ENCODE assay signal across 21 cellular contexts in the genomic region with DNA sequence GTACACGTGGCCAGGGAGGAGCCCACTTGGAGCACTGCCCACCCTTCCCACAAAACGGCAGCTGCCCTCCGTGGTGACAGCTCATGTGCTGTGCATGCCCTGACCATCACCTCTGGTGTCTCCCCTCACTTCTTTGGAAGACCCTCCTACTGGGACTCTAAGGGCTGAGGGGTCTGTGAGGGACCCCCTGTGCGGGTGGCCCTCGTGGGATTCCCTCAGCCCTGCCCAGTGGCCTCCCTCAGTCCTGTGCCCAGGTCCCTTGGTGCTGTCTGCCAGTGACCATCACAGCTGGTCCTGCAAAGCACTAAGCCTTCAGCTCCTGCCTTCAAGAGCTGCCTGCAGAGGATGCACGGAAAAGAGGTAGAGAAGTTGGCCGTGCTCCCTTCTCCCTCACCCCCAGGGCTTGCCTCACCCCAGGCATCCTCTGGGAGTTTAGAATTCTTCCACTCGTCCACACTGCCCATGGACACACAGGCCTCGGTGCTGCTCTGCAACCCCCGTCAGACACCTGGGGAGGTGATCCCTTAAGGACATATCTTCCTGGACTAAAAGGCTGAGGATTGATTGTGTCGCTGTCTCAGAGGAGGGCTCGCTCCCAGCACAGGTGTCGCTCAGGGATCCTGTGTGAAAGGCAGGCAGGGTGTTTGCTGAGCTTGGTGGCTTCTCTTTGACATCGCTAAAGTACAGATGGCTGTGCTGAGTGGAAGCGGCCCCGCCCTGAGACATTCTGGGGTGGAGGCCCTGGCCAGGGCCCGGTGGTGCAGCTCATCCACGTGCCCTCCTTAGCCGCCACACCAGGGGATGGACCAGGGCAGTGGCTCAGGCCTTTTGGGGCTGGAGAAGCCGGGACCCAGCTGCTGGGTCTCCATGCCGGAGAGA.
DNase-seq lines count a peak whose midpoint lies in the region; ATAC-seq, FAIRE-seq and TF ChIP-seq lines count a peak whose summit lies in the region.
"Had no signal": no experiment of that assay in that cellular context is flagged by ENCODE, and none has a peak within 500 bp of the region (broad histone marks: within the 10 kb centered on the region; RNA-seq: fewer than 3 reads in every experiment).

No MANE protein-coding gene starts in this region.

- TF ChIP-seq EP300 in sigmoid colon (IDR thresholded peaks at IDR 0.05) = no peak

- TF ChIP-seq POLR2A in Peyer's patch (IDR thresholded peaks at IDR 0.05) = no peak
- TF ChIP-seq POLR2A in sigmoid colon (IDR thresholded peaks at IDR 0.05) = no peak

- H3K27me3 ChIP-seq in Peyer's patch = no peaks in the 10 kb centered on the region
- no peaks in the 10 kb centered on the region for H3K27me3 ChIP-seq in sigmoid colon
- H3K27me3 ChIP-seq: BLaER1, MG63 had no signal

- intact Hi-C loops in Right ventricle myocardium inferior (cut with DNase I) = no loop called here
- intact Hi-C loops in left cardiac atrium (cut with DNase I) = no loop called here
- intact Hi-C loops in kidney (cut with DNase I) = no loop called here
- intact Hi-C loops in sigmoid colon (cut with DNase I) = no loop called here

- no peak for TF ChIP-seq CTCF in Peyer's patch (IDR thresholded peaks at IDR 0.05)
- TF ChIP-seq CTCF in kidney (IDR thresholded peaks at IDR 0.05; ENCODE audit: borderline replicate concordance, extremely low read depth, insufficient read depth) = no peak
- TF ChIP-seq CTCF in sigmoid colon (IDR thresholded peaks at IDR 0.05) = no peak

- H3K4me3 ChIP-seq in Peyer's patch = no peak overlapping the region
- no peak overlapping the region for H3K4me3 ChIP-seq in kidney (ENCODE audit: low read length in 2 of 2)
- no peak overlapping the region for H3K4me3 ChIP-seq in sigmoid colon
- H3K4me3 ChIP-seq: BLaER1, GM23248, MG63 had no signal

- H3K36me3 ChIP-seq in Peyer's patch = no peaks in the 10 kb centered on the region
- H3K36me3 ChIP-seq in kidney (ENCODE audit: control insufficient read depth in 1 of 2, insufficient read depth in 2 of 2, low read length in 2 of 2) = no peaks in the 10 kb centered on the region
- no peaks in the 10 kb centered on the region for H3K36me3 ChIP-seq in sigmoid colon
- H3K36me3 ChIP-seq: MG63 had no signal

- 80 to 82% methylated on average over 21 of the region's 21 CpGs for WGBS in sigmoid colon, 2 donors

- H3K4me1 ChIP-seq in Peyer's patch (peaks cover 0 to 20% (median 0%) of the 10 kb centered on the region in 4 donors), kidney (ENCODE audit: control insufficient read depth in 1 of 2, insufficient read depth in 1 of 2, low read depth in 1 of 2, low read length in 2 of 2) (peaks cover 0 to 6% of the 10 kb centered on the region in 2 donors), sigmoid colon (no peaks in the 10 kb centered on the region)

- no peak for FAIRE-seq in kidney (lab: Jason Lieb, UNC)
- FAIRE-seq: A204.1 had no signal

- H3K9me3 ChIP-seq in Peyer's patch (no peaks in the 10 kb centered on the region), kidney (ENCODE audit: control insufficient read depth in 1 of 2, low read length in 2 of 2) (no peaks in the 10 kb centered on the region), sigmoid colon (no peaks in the 10 kb centered on the region)
- H3K9me3 ChIP-seq: MG63, SK-N-SH had no signal

- ATAC-seq in Right ventricle myocardium inferior (no peak), left cardiac atrium (no peak), HG02798 (IDR thresholded peaks at IDR 0.05; ENCODE audit: poor library complexity, unreplicated experiment) (no peak), GM18517 (IDR thresholded peaks at IDR 0.05; ENCODE audit: unreplicated experiment) (no peak)
- ATAC-seq: CD8-positive, alpha-beta T cell; HCT116; Panc1 had no signal

- no peak overlapping the region for H3K27ac ChIP-seq in Peyer's patch
- H3K27ac ChIP-seq in kidney (ENCODE audit: low read depth in 2 of 2, low read length in 2 of 2) = no peak overlapping the region
- no peak overlapping the region for H3K27ac ChIP-seq in sigmoid colon
- H3K27ac ChIP-seq: BLaER1, GM23248 had no signal

- H3K9ac ChIP-seq in kidney (ENCODE audit: low read length in 2 of 2) = no peak overlapping the region
- H3K9ac ChIP-seq: BLaER1, GM23248, SK-N-SH had no signal

- peak; percentile 37 for DNase-seq in Right ventricle myocardium inferior (ENCODE audit: missing footprints)
- no peak for DNase-seq in left cardiac atrium
- DNase-seq in Peyer's patch = peak in 2 of 3 donors; percentile 23 to 41
- DNase-seq in kidney = peak; percentile 29
- DNase-seq in sigmoid colon = peak; percentile 46
- DNase-seq in NCI-H146 (lab: John Stamatoyannopoulos, UW) = no peak
- DNase-seq: DMS79 treated with DMSO at 0.1 percent for 48 hours, GM23248, Karpas-422, MG63, NCI-H1105 treated with DMSO at 0.1 percent for 48 hours, NCI-H1930, SHP77, SK-N-SH had no signal

Comparison
In these comparisons a context has a peak if more than half of its experiments do, and no peak if none do; other contexts are left out.
1. DNase-seq: peak in Right ventricle myocardium inferior (single experiment), Peyer's patch (2 of 3), kidney (single experiment) and sigmoid colon (single experiment); none in left cardiac atrium (single experiment) and NCI-H146 (single experiment).